In the genomic region with DNA sequence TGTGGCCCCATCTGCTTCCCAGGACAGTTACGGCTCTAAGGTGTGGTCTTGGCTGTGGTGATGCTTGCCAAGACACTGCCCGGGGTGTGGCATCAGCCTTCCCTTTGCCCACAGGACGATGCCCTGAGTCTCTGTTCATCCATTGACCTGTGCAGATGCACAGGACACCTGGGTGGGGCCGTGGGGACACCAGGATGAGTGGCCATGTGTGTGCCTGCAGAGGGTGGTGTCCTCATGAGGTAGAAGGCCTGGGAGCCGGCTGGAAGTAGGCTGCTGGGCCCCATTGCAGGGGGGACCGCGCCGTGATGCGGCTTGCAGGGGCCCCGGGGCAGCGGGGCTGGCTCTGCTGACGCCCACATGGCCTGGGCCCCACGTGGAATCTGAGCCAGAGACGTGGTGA, we compare ENCODE assay signal across 1 cellular context.
TF ChIP-seq lines count a peak whose summit lies in the region.

No MANE protein-coding gene starts in this region.

TF ChIP-seq in H1, 55 proteins besides CTCF, POLR2A, EP300 and RAD21:
- TF ChIP-seq HDAC6 (IDR thresholded peaks at IDR 0.05; ENCODE audit: low read depth, low read length) (no peak), EZH2 (IDR thresholded peaks at IDR 0.05; ENCODE audit: low read depth, low read length, severe bottlenecking) (no peak), EGR1 (IDR thresholded peaks at IDR 0.05; ENCODE audit: borderline replicate concordance, low read depth, low read length) (no peak), TEAD4 (IDR thresholded peaks at IDR 0.05; ENCODE audit: low read depth, low read length) (no peak), RFX5 (IDR thresholded peaks at IDR 0.05; ENCODE audit: borderline replicate concordance, low read depth, low read length) (no peak), CEBPB (IDR thresholded peaks at IDR 0.05; ENCODE audit: low read depth, low read length) (no peak), CTBP2 (IDR thresholded peaks at IDR 0.05; ENCODE audit: borderline replicate concordance, insufficient read depth, insufficient read length, low read length) (no peak), POU5F1 (IDR thresholded peaks at IDR 0.05; ENCODE audit: low read depth, low read length) (no peak), KDM5A (IDR thresholded peaks at IDR 0.05; ENCODE audit: low read length) (no peak), BRCA1 (IDR thresholded peaks at IDR 0.05; ENCODE audit: low read depth, low read length) (no peak), BACH1 (IDR thresholded peaks at IDR 0.05; ENCODE audit: low read length) (no peak)
- TF ChIP-seq, protein P1, sequence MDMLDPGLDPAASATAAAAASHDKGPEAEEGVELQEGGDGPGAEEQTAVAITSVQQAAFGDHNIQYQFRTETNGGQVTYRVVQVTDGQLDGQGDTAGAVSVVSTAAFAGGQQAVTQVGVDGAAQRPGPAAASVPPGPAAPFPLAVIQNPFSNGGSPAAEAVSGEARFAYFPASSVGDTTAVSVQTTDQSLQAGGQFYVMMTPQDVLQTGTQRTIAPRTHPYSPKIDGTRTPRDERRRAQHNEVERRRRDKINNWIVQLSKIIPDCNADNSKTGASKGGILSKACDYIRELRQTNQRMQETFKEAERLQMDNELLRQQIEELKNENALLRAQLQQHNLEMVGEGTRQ (IDR thresholded peaks at IDR 0.05; ENCODE audit: low read length) = no peak
- TF ChIP-seq, protein P2, sequence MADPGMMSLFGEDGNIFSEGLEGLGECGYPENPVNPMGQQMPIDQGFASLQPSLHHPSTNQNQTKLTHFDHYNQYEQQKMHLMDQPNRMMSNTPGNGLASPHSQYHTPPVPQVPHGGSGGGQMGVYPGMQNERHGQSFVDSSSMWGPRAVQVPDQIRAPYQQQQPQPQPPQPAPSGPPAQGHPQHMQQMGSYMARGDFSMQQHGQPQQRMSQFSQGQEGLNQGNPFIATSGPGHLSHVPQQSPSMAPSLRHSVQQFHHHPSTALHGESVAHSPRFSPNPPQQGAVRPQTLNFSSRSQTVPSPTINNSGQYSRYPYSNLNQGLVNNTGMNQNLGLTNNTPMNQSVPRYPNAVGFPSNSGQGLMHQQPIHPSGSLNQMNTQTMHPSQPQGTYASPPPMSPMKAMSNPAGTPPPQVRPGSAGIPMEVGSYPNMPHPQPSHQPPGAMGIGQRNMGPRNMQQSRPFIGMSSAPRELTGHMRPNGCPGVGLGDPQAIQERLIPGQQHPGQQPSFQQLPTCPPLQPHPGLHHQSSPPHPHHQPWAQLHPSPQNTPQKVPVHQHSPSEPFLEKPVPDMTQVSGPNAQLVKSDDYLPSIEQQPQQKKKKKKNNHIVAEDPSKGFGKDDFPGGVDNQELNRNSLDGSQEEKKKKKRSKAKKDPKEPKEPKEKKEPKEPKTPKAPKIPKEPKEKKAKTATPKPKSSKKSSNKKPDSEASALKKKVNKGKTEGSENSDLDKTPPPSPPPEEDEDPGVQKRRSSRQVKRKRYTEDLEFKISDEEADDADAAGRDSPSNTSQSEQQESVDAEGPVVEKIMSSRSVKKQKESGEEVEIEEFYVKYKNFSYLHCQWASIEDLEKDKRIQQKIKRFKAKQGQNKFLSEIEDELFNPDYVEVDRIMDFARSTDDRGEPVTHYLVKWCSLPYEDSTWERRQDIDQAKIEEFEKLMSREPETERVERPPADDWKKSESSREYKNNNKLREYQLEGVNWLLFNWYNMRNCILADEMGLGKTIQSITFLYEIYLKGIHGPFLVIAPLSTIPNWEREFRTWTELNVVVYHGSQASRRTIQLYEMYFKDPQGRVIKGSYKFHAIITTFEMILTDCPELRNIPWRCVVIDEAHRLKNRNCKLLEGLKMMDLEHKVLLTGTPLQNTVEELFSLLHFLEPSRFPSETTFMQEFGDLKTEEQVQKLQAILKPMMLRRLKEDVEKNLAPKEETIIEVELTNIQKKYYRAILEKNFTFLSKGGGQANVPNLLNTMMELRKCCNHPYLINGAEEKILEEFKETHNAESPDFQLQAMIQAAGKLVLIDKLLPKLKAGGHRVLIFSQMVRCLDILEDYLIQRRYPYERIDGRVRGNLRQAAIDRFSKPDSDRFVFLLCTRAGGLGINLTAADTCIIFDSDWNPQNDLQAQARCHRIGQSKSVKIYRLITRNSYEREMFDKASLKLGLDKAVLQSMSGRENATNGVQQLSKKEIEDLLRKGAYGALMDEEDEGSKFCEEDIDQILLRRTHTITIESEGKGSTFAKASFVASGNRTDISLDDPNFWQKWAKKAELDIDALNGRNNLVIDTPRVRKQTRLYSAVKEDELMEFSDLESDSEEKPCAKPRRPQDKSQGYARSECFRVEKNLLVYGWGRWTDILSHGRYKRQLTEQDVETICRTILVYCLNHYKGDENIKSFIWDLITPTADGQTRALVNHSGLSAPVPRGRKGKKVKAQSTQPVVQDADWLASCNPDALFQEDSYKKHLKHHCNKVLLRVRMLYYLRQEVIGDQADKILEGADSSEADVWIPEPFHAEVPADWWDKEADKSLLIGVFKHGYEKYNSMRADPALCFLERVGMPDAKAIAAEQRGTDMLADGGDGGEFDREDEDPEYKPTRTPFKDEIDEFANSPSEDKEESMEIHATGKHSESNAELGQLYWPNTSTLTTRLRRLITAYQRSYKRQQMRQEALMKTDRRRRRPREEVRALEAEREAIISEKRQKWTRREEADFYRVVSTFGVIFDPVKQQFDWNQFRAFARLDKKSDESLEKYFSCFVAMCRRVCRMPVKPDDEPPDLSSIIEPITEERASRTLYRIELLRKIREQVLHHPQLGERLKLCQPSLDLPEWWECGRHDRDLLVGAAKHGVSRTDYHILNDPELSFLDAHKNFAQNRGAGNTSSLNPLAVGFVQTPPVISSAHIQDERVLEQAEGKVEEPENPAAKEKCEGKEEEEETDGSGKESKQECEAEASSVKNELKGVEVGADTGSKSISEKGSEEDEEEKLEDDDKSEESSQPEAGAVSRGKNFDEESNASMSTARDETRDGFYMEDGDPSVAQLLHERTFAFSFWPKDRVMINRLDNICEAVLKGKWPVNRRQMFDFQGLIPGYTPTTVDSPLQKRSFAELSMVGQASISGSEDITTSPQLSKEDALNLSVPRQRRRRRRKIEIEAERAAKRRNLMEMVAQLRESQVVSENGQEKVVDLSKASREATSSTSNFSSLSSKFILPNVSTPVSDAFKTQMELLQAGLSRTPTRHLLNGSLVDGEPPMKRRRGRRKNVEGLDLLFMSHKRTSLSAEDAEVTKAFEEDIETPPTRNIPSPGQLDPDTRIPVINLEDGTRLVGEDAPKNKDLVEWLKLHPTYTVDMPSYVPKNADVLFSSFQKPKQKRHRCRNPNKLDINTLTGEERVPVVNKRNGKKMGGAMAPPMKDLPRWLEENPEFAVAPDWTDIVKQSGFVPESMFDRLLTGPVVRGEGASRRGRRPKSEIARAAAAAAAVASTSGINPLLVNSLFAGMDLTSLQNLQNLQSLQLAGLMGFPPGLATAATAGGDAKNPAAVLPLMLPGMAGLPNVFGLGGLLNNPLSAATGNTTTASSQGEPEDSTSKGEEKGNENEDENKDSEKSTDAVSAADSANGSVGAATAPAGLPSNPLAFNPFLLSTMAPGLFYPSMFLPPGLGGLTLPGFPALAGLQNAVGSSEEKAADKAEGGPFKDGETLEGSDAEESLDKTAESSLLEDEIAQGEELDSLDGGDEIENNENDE (IDR thresholded peaks at IDR 0.05; ENCODE audit: insufficient replicate concordance, low read length) = no peak
- TF ChIP-seq, protein P3, sequence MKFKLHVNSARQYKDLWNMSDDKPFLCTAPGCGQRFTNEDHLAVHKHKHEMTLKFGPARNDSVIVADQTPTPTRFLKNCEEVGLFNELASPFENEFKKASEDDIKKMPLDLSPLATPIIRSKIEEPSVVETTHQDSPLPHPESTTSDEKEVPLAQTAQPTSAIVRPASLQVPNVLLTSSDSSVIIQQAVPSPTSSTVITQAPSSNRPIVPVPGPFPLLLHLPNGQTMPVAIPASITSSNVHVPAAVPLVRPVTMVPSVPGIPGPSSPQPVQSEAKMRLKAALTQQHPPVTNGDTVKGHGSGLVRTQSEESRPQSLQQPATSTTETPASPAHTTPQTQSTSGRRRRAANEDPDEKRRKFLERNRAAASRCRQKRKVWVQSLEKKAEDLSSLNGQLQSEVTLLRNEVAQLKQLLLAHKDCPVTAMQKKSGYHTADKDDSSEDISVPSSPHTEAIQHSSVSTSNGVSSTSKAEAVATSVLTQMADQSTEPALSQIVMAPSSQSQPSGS (IDR thresholded peaks at IDR 0.05; ENCODE audit: low read length) = no peak
